In genomic region chr22:43893266-43893665, GRCh38 we compare ENCODE assay signal across 35 cellular contexts. TPM values are rescaled to one million over a fixed set of nuclear protein-coding genes. Genes with fewer than 3 reads are reported as not detected.
"Had no signal": no experiment of that assay in that cellular context is flagged by ENCODE, and none has a peak within 500 bp of the region (broad histone marks: within the 10 kb centered on the region; RNA-seq: fewer than 3 reads in every experiment).

No MANE protein-coding gene starts in this region.

- H3K4me3 Mint-ChIP-seq: mesothelial cell of epicardium; natural killer cell treated with Interleukin-12 subunit alpha and Interleukin-12 subunit beta and Interleukin-15 and Interleukin-18, amount 100 ng/mL, for 72 hours; neural crest cell; stimulated activated memory B cell treated with anti-CD40 and anti-IgM and Interleukin-4, amounts not matched to agents 10 μg/mL and 1 μg/mL and 100 μg/mL, for 72 hours; stimulated activated naive CD8-positive, alpha-beta T cell treated with anti-CD3 and anti-CD28 coated beads, Interleukin-15, Interleukin-2, amounts not matched to agents 100 ng/mL and 50 ng/mL, for 24 hours had no signal

- H2AFZ ChIP-seq: hepatocyte had no signal

- H3K4me1 Mint-ChIP-seq: mesothelial cell of epicardium; naive B cell; neural crest cell; stimulated activated memory B cell treated with anti-CD40 and anti-IgM and Interleukin-4, amounts not matched to agents 10 μg/mL and 1 μg/mL and 100 μg/mL, for 72 hours had no signal

- H3K9me3 Mint-ChIP-seq: mesothelial cell of epicardium; naive B cell; natural killer cell treated with Interleukin-12 subunit alpha and Interleukin-12 subunit beta and Interleukin-15 and Interleukin-18, amount 100 ng/mL, for 72 hours; neural crest cell; stimulated activated memory B cell treated with anti-CD40 and anti-IgM and Interleukin-4, amounts not matched to agents 10 μg/mL and 1 μg/mL and 100 μg/mL, for 72 hours; stimulated activated naive CD8-positive, alpha-beta T cell treated with anti-CD3 and anti-CD28 coated beads, Interleukin-15, Interleukin-2, amounts not matched to agents 100 ng/mL and 50 ng/mL, for 24 hours had no signal

- H3K36me3 Mint-ChIP-seq: mesothelial cell of epicardium; naive B cell; natural killer cell treated with Interleukin-12 subunit alpha and Interleukin-12 subunit beta and Interleukin-15 and Interleukin-18, amount 100 ng/mL, for 72 hours; stimulated activated memory B cell treated with anti-CD40 and anti-IgM and Interleukin-4, amounts not matched to agents 10 μg/mL and 1 μg/mL and 100 μg/mL, for 72 hours had no signal

- FAIRE-seq: endothelial cell of umbilical vein had no signal

- H3K4me1 ChIP-seq: colonic mucosa, psoas muscle, uterus had no signal

- H3K4me3 ChIP-seq: colonic mucosa, esophagus muscularis mucosa, gastroesophageal sphincter, heart left ventricle, hepatocyte, left lung, mucosa of descending colon, psoas muscle, sigmoid colon, thoracic aorta, tibial nerve, upper lobe of left lung, uterus had no signal

- H3K27ac ChIP-seq: colonic mucosa, esophagus muscularis mucosa, foreskin keratinocyte, gastroesophageal sphincter, heart left ventricle, hepatocyte, left lung, psoas muscle, sigmoid colon, thoracic aorta, tibial nerve, upper lobe of left lung, uterus had no signal

- ATAC-seq: foreskin keratinocyte; gastroesophageal sphincter; heart left ventricle; left cardiac atrium; left lung; mucosa of descending colon; natural killer cell treated with Interleukin-12 subunit alpha and Interleukin-12 subunit beta and Interleukin-15 and Interleukin-18, amount 100 ng/mL, for 72 hours; psoas muscle; right cardiac atrium; stimulated activated memory B cell treated with anti-CD40 and anti-IgM and Interleukin-4, amounts not matched to agents 10 μg/mL and 1 μg/mL and 100 μg/mL, for 72 hours had no signal

- DNase-seq: colonic mucosa; dermis blood vessel endothelial cell; effector memory CD4-positive, alpha-beta T cell; foreskin keratinocyte; heart left ventricle; left cardiac atrium; left lung; mesenchymal stem cell; mucosa of descending colon; naive B cell; right cardiac atrium; sigmoid colon; stimulated activated CD4-positive, alpha-beta T cell treated with anti-CD3 and anti-CD28 coated beads, Interleukin-4, amount 100 ng/mL, for 4 hours; upper lobe of left lung; uterus had no signal

- H3K4me2 ChIP-seq: hepatocyte had no signal

- H3K36me3 ChIP-seq: colonic mucosa, esophagus muscularis mucosa, gastroesophageal sphincter, heart left ventricle, left lung, sigmoid colon, thoracic aorta, tibial nerve, upper lobe of left lung, uterus had no signal

- H3K27ac Mint-ChIP-seq: mesothelial cell of epicardium; naive B cell; natural killer cell treated with Interleukin-12 subunit alpha and Interleukin-12 subunit beta and Interleukin-15 and Interleukin-18, amount 100 ng/mL, for 72 hours; stimulated activated memory B cell treated with anti-CD40 and anti-IgM and Interleukin-4, amounts not matched to agents 10 μg/mL and 1 μg/mL and 100 μg/mL, for 72 hours; stimulated activated naive CD8-positive, alpha-beta T cell treated with anti-CD3 and anti-CD28 coated beads, Interleukin-15, Interleukin-2, amounts not matched to agents 100 ng/mL and 50 ng/mL, for 24 hours had no signal

- H3K9me3 ChIP-seq: colonic mucosa, esophagus muscularis mucosa, gastroesophageal sphincter, heart left ventricle, left lung, mucosa of descending colon, psoas muscle, sigmoid colon, thoracic aorta, tibial nerve, upper lobe of left lung, uterus had no signal

- H3K79me2 ChIP-seq: hepatocyte had no signal

RNA-seq across cellular contexts. Expression of gene PNPLA5, which starts 1.5 kb away (rescaled TPM):
- total RNA-seq: colonic mucosa; dermis blood vessel endothelial cell; endothelial cell of umbilical vein; epithelial cell of proximal tubule; esophagus muscularis mucosa; gastroesophageal sphincter; heart left ventricle; kidney epithelial cell; left cardiac atrium; left lung; lung microvascular endothelial cell; mesothelial cell of epicardium; mucosa of descending colon; natural killer cell treated with Interleukin-12 subunit alpha and Interleukin-12 subunit beta and Interleukin-15 and Interleukin-18, amount 100 ng/mL, for 72 hours; neural crest cell; osteocyte; psoas muscle; renal cortical epithelial cell; right cardiac atrium; sigmoid colon; skeletal muscle tissue; thoracic aorta; tibial nerve; upper lobe of left lung; uterus had no signal
- polyA plus RNA-seq: endothelial cell of umbilical vein, fibroblast of lung, heart left ventricle, right cardiac atrium, sigmoid colon had no signal

RNA-seq across cellular contexts. Expression of gene PNPLA3, which starts 30.3 kb away (rescaled TPM):
- total RNA-seq: gastroesophageal sphincter, sigmoid colon, thoracic aorta had no signal

RNA-seq across cellular contexts. Expression of gene SULT4A1, which starts 31.0 kb away (rescaled TPM):
- total RNA-seq: dermis blood vessel endothelial cell; endothelial cell of umbilical vein; foreskin keratinocyte; left lung; lower leg skin; lung microvascular endothelial cell; natural killer cell treated with Interleukin-12 subunit alpha and Interleukin-12 subunit beta and Interleukin-15 and Interleukin-18, amount 100 ng/mL, for 72 hours; osteocyte; psoas muscle; thoracic aorta; upper lobe of left lung had no signal
- polyA plus RNA-seq: foreskin keratinocyte had no signal
